Comparison of ENCODE assay signal across 1 cellular context in the genomic region with DNA sequence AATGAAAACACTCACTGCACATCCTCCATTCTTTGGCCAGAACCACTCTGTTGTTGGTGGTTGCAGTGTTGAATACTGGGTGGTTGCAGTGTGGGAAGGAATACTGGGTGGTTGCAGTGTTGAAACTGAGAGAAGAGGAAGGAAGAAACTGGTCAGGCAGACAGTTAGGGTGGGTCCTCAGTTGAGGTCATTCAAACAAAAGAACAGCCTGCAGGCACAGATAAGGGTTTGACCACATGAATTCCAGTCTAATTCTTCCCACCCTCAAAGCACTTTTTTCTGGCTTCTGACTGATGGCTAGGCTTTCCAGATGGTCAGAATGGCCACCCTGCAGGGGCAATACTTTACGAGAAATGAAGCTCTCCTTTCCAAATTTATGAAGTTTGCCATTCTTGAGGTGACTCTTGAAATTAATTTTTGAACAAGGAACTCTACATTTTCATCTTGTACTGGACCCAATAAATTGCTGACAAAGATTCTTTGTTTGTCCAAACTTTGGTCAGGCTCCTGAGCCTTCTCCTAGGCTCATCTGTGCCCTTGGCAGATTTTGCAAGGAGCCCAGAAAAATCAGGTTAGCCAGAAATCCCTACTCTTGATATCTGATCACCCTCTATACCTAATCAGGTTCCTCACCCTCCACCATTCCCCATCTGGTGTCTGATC.
TF ChIP-seq lines count a peak whose summit lies in the region.

No MANE protein-coding gene starts in this region.

TF ChIP-seq in K562, 482 proteins besides CTCF, POLR2A, EP300 and RAD21 (continued from another document):
- TF ChIP-seq, protein P1, sequence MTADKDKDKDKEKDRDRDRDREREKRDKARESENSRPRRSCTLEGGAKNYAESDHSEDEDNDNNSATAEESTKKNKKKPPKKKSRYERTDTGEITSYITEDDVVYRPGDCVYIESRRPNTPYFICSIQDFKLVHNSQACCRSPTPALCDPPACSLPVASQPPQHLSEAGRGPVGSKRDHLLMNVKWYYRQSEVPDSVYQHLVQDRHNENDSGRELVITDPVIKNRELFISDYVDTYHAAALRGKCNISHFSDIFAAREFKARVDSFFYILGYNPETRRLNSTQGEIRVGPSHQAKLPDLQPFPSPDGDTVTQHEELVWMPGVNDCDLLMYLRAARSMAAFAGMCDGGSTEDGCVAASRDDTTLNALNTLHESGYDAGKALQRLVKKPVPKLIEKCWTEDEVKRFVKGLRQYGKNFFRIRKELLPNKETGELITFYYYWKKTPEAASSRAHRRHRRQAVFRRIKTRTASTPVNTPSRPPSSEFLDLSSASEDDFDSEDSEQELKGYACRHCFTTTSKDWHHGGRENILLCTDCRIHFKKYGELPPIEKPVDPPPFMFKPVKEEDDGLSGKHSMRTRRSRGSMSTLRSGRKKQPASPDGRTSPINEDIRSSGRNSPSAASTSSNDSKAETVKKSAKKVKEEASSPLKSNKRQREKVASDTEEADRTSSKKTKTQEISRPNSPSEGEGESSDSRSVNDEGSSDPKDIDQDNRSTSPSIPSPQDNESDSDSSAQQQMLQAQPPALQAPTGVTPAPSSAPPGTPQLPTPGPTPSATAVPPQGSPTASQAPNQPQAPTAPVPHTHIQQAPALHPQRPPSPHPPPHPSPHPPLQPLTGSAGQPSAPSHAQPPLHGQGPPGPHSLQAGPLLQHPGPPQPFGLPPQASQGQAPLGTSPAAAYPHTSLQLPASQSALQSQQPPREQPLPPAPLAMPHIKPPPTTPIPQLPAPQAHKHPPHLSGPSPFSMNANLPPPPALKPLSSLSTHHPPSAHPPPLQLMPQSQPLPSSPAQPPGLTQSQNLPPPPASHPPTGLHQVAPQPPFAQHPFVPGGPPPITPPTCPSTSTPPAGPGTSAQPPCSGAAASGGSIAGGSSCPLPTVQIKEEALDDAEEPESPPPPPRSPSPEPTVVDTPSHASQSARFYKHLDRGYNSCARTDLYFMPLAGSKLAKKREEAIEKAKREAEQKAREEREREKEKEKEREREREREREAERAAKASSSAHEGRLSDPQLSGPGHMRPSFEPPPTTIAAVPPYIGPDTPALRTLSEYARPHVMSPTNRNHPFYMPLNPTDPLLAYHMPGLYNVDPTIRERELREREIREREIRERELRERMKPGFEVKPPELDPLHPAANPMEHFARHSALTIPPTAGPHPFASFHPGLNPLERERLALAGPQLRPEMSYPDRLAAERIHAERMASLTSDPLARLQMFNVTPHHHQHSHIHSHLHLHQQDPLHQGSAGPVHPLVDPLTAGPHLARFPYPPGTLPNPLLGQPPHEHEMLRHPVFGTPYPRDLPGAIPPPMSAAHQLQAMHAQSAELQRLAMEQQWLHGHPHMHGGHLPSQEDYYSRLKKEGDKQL (CRISPR knock-in tag; IDR thresholded peaks at IDR 0.05; ENCODE audit: borderline replicate concordance) = no peak
- TF ChIP-seq ZNF263 (CRISPR knock-in tag; IDR thresholded peaks at IDR 0.05; ENCODE audit: borderline replicate concordance) (no peak), NCOA2 (IDR thresholded peaks at IDR 0.05; ENCODE audit: partially characterized antibody in 2 of 2) (no peak), DACH1 (IDR thresholded peaks at IDR 0.05; ENCODE audit: partially characterized antibody) (no peak), MAFG (tag; conservative IDR thresholded peaks at IDR 0.05) (no peak), ZFPM2 (CRISPR knock-in tag; IDR thresholded peaks at IDR 0.05) (no peak), TEAD1 (CRISPR knock-in tag; IDR thresholded peaks at IDR 0.05) (peak; percentile 48 to 53; a peak in 2 of 4 replicates), CREBBP (IDR thresholded peaks at IDR 0.05; ENCODE audit: low read depth, low read length) (no peak), ZBTB17 (CRISPR knock-in tag; IDR thresholded peaks at IDR 0.05) (no peak), L3MBTL2 (IDR thresholded peaks at IDR 0.05) (no peak)
- TF ChIP-seq, protein P2, sequence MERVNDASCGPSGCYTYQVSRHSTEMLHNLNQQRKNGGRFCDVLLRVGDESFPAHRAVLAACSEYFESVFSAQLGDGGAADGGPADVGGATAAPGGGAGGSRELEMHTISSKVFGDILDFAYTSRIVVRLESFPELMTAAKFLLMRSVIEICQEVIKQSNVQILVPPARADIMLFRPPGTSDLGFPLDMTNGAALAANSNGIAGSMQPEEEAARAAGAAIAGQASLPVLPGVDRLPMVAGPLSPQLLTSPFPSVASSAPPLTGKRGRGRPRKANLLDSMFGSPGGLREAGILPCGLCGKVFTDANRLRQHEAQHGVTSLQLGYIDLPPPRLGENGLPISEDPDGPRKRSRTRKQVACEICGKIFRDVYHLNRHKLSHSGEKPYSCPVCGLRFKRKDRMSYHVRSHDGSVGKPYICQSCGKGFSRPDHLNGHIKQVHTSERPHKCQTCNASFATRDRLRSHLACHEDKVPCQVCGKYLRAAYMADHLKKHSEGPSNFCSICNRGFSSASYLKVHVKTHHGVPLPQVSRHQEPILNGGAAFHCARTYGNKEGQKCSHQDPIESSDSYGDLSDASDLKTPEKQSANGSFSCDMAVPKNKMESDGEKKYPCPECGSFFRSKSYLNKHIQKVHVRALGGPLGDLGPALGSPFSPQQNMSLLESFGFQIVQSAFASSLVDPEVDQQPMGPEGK (CRISPR knock-in tag; IDR thresholded peaks at IDR 0.05; ENCODE audit: borderline replicate concordance) = no peak
